Comparison of ENCODE assay signal across 19 cellular contexts in genomic region chr5:116404792-116405191, GRCh38.
DNase-seq lines count a peak whose midpoint lies in the region; ATAC-seq, FAIRE-seq and TF ChIP-seq lines count a peak whose summit lies in the region.
"Had no signal": no experiment of that assay in that cellular context is flagged by ENCODE, and none has a peak within 500 bp of the region (broad histone marks: within the 10 kb centered on the region; RNA-seq: fewer than 3 reads in every experiment).

No MANE protein-coding gene starts in this region.

- H3K4me1 Mint-ChIP-seq in glutamatergic neuron (ENCODE audit: low read depth, unreplicated experiment): peaks cover 7% of the 10 kb centered on the region
- H3K4me1 Mint-ChIP-seq: CD4-positive, CD25-positive, alpha-beta regulatory T cell; T-cell had no signal

- FAIRE-seq in urothelium cell line (lab: Jason Lieb, UNC): peak; percentile 13
- FAIRE-seq: GM19239 had no signal

- no peaks in the 10 kb centered on the region for H3K27me3 Mint-ChIP-seq in glutamatergic neuron (ENCODE audit: unreplicated experiment)
- H3K27me3 Mint-ChIP-seq: CD4-positive, CD25-positive, alpha-beta regulatory T cell; T-cell had no signal

- ATAC-seq in GM18909 (IDR thresholded peaks at IDR 0.05; ENCODE audit: poor library complexity, unreplicated experiment): peak; percentile 52
- peak; percentile 49 for ATAC-seq in HG03175 (IDR thresholded peaks at IDR 0.05; ENCODE audit: unreplicated experiment)
- ATAC-seq: T-cell had no signal

- H3K9me3 Mint-ChIP-seq in glutamatergic neuron (ENCODE audit: unreplicated experiment): peaks cover 1% of the 10 kb centered on the region
- H3K9me3 Mint-ChIP-seq: T-cell had no signal

- no peak overlapping the region for H3K4me3 Mint-ChIP-seq in glutamatergic neuron (ENCODE audit: unreplicated experiment)
- H3K4me3 Mint-ChIP-seq: CD4-positive, CD25-positive, alpha-beta regulatory T cell; T-cell had no signal

- peaks cover 5% of the 10 kb centered on the region for H3K36me3 Mint-ChIP-seq in glutamatergic neuron (ENCODE audit: unreplicated experiment)

- peak overlapping the region; percentile 31 for H3K27ac ChIP-seq in caudate nucleus (ENCODE audit: low read depth, low read length)

- TF ChIP-seq CTCF in glutamatergic neuron (IDR thresholded peaks at IDR 0.05; ENCODE audit: partially characterized antibody, unreplicated experiment): no peak

- DNase-seq in caudate nucleus (lab: John Stamatoyannopoulos, UW) (no peak), urothelium cell line (ENCODE audit: low spot score) (no peak), globus pallidus (ENCODE audit: low spot score) (no peak), glutamatergic neuron (no peak), medulla oblongata (ENCODE audit: extremely low spot score) (no peak)
- DNase-seq: CD4-positive, CD25-positive, alpha-beta regulatory T cell; EL; GF-D8; KBM-7; NCI-H1105; NCI-H146; NCI-H2029; NCI-H345; NCI-H524 treated with DMSO at 0.1 percent for 48 hours; NCI-H82; T-cell had no signal

- no peak overlapping the region for H3K27ac Mint-ChIP-seq in glutamatergic neuron (ENCODE audit: unreplicated experiment)
- H3K27ac Mint-ChIP-seq: CD4-positive, CD25-positive, alpha-beta regulatory T cell; T-cell had no signal
